In the genomic region with DNA sequence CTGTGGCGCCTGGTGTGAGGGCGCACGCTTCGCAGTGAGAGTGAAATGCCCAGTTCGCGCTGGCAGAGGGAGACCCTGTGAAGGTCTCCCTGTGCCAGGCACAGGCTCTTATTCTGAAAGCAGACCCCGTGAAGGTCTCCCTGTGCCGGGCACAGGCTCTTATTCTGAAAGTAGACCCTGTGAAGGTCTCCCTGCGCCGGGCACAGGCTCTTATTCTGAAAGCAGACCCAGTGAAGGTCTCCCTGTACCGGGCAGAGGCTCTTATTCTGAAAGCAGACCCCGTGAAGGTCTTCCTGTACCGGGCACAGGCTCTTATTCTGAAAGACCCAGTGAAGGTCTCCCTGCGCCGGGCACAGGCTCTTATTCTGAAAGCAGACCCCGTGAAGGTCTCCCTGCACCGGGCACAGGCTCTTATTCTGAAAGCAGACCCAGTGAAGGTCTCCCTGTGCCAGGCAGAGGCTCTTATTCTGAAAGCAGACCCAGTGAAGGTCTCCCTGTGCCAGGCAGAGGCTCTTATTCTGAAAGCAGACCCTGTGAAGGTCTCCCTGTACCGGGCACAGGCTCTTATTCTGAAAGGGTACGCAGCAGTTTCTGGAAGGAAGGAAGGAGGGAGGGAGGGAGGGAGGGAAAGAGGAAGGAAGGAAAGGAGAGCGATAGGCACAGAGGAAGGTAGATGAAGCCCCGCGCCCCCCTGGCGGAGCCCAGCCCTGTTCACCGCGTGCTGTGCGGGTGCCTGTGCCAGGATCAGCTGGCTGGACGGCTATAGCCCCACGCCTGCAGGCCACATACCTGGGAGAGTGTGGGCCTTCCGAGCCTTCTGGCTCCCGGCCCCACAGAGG, we compare ENCODE assay signal across 8 cellular contexts. TPM values are rescaled to one million over a fixed set of nuclear protein-coding genes. Genes with fewer than 3 reads are reported as not detected.
DNase-seq lines count a peak whose midpoint lies in the region; ATAC-seq and TF ChIP-seq lines count a peak whose summit lies in the region.

No MANE protein-coding gene starts in this region.

- H4K20me1 ChIP-seq in BLaER1 treated with 17β-estradiol and CSF1 and Interleukin-3, amounts not matched to agents 10 nM and 100 nM: peaks cover 0 to 11% (median 0%) of the 10 kb centered on the region in 11 experiments; a peak in 2 of 22 replicates
- H4K20me1 ChIP-seq in SK-N-SH (ENCODE audit: insufficient read depth): peaks cover 7% of the 10 kb centered on the region

- peak overlapping the region; percentile 77 to 89 (median 83) for H3K9ac ChIP-seq in BLaER1 treated with 17β-estradiol and CSF1 and Interleukin-3, amounts not matched to agents 10 nM and 100 nM
- peak overlapping the region; percentile 54 for H3K9ac ChIP-seq in SK-N-SH

- peak; percentile 36 for TF ChIP-seq POLR2A in transverse colon (IDR thresholded peaks at IDR 0.05)

- 16% methylated on average over 28 of the region's 30 CpGs for WGBS in SK-N-SH (ENCODE audit: low lambda C conversion rate)
- WGBS in transverse colon (ENCODE audit: low coverage in 1 of 2), 2 donors: 18 to 30% methylated on average over 4 to 29 of the region's 30 CpGs

- H3K36me3 Mint-ChIP-seq in activated naive CD8-positive, alpha-beta T cell treated with anti-CD3 and anti-CD28 coated beads for 36 hours: peaks cover 22% of the 10 kb centered on the region
- H3K36me3 Mint-ChIP-seq in osteocyte (ENCODE audit: unreplicated experiment): peaks cover 10% of the 10 kb centered on the region

- H3K9me3 Mint-ChIP-seq in activated naive CD8-positive, alpha-beta T cell treated with anti-CD3 and anti-CD28 coated beads for 36 hours: no peaks in the 10 kb centered on the region
- H3K9me3 Mint-ChIP-seq in osteocyte (ENCODE audit: unreplicated experiment): no peaks in the 10 kb centered on the region

- peak overlapping the region; percentile 91 to 100 (median 99) for H3K4me2 ChIP-seq in BLaER1 treated with 17β-estradiol and CSF1 and Interleukin-3, amounts not matched to agents 10 nM and 100 nM
- peak overlapping the region; percentile 79 for H3K4me2 ChIP-seq in SK-N-SH

- peak overlapping the region; percentile 64 for H3K27ac Mint-ChIP-seq in activated naive CD8-positive, alpha-beta T cell treated with anti-CD3 and anti-CD28 coated beads for 36 hours
- H3K27ac Mint-ChIP-seq in osteocyte (ENCODE audit: unreplicated experiment): peak overlapping the region; percentile 91

- peaks cover 47 to 74% (median 58%) of the 10 kb centered on the region in 11 experiments for H3K36me3 ChIP-seq in BLaER1 treated with 17β-estradiol and CSF1 and Interleukin-3, amounts not matched to agents 10 nM and 100 nM
- H3K36me3 ChIP-seq in SK-N-SH (replicated peaks in 1 of 2; ENCODE audit: control insufficient read depth in 1 of 2, insufficient read depth in 2 of 2, low read length in 1 of 2) (peaks cover 26 to 44% of the 10 kb centered on the region in 2 experiments), transverse colon (peaks cover 0 to under 1% (median 0%) of the 10 kb centered on the region in 4 donors)

- H3K9me2 ChIP-seq in SK-N-SH: no peaks in the 10 kb centered on the region

- TF ChIP-seq CTCF in SK-N-SH (IDR thresholded peaks at IDR 0.05): no peak
- no peak for TF ChIP-seq CTCF in osteocyte (IDR thresholded peaks at IDR 0.05)
- no peak for TF ChIP-seq CTCF in transverse colon (IDR thresholded peaks at IDR 0.05)

- H3K4me1 ChIP-seq in BLaER1 treated with 17β-estradiol and CSF1 and Interleukin-3, amounts not matched to agents 10 nM and 100 nM: peaks cover 82 to 98% (median 88%) of the 10 kb centered on the region in 10 experiments
- H3K4me1 ChIP-seq in SK-N-SH (ENCODE audit: control insufficient read depth in 1 of 2, insufficient read depth in 2 of 2, low read depth in 1 of 2, low read length in 1 of 2) (peaks cover 8 to 31% of the 10 kb centered on the region in 2 experiments; a peak in 2 of 4 replicates), transverse colon (peaks cover 18 to 63% (median 53%) of the 10 kb centered on the region in 4 donors)

- CTCF ChIA-PET in SK-N-SH (lab: Yijun Ruan, JAX): interaction anchor here (0.8 to 1.6 kb wide), 5 partner anchors 10 to 25 kb away, joined by 3 read pairs; no protein-coding TSS in a partner anchor

- peak overlapping the region; percentile 79 to 99 (median 97) for H3K27ac ChIP-seq in BLaER1 treated with 17β-estradiol and CSF1 and Interleukin-3, amounts not matched to agents 10 nM and 100 nM
- H3K27ac ChIP-seq in SK-N-SH (ENCODE audit: low read depth in 2 of 2, low read length in 1 of 2) (peak overlapping the region; percentile 65 to 92; a peak in 3 of 4 replicates), transverse colon (peak overlapping the region; percentile 91 to 98 (median 94))

- no peaks in the 10 kb centered on the region for H3K27me3 ChIP-seq in BLaER1 treated with 17β-estradiol and CSF1 and Interleukin-3, amounts not matched to agents 10 nM and 100 nM
- H3K27me3 ChIP-seq in SK-N-SH (ENCODE audit: insufficient read depth) (no peaks in the 10 kb centered on the region), transverse colon (no peaks in the 10 kb centered on the region)

- H3K4me1 Mint-ChIP-seq in activated naive CD8-positive, alpha-beta T cell treated with anti-CD3 and anti-CD28 coated beads for 36 hours: peaks cover 36% of the 10 kb centered on the region
- peaks cover 25% of the 10 kb centered on the region for H3K4me1 Mint-ChIP-seq in osteocyte (ENCODE audit: unreplicated experiment)

- peak overlapping the region; percentile 51 to 70 (median 60) for H3K4me3 ChIP-seq in BLaER1 treated with 17β-estradiol and CSF1 and Interleukin-3, amounts not matched to agents 10 nM and 100 nM
- H3K4me3 ChIP-seq in Jurkat, Clone E6-1 (ENCODE audit: low read length): peak overlapping the region; percentile 77
- peak overlapping the region; percentile 53 to 61 for H3K4me3 ChIP-seq in SK-N-SH (ENCODE audit: low read depth in 2 of 2, low read length in 1 of 2)
- H3K4me3 ChIP-seq in transverse colon: peak overlapping the region; percentile 45 to 61 (median 54)

- no peak for TF ChIP-seq RAD21 in SK-N-SH (IDR thresholded peaks at IDR 0.05; ENCODE audit: low read length)

- POLR2A ChIA-PET in SK-N-SH (lab: Yijun Ruan, JAX): no interaction called here

- H3F3A ChIP-seq in SK-N-SH (replicated peaks; ENCODE audit: insufficient read depth): peaks cover 43% of the 10 kb centered on the region

- H3K9me3 ChIP-seq in BLaER1 treated with 17β-estradiol and CSF1 and Interleukin-3, amounts not matched to agents 10 nM and 100 nM (replicated peaks in 1 of 11): no peaks in the 10 kb centered on the region
- H3K9me3 ChIP-seq in SK-N-SH (no peaks in the 10 kb centered on the region), transverse colon (no peaks in the 10 kb centered on the region)

- in situ Hi-C loops in transverse colon (cut with MboI; ENCODE audit: low pct_ligation_motif_present in 1 of 4, low pct_unique_long_range_greater_than_20kb in 1 of 4, low sequenced_read_pairs in 3 of 4): no loop called here

- peak; percentile 92 for DNase-seq in Jurkat, Clone E6-1 (ENCODE audit: low read depth, low spot score)
- DNase-seq in SK-N-SH (peak; percentile 84), Right ventricle myocardium inferior (ENCODE audit: missing footprints) (no peak), osteocyte (ENCODE audit: extremely low spot score, unreplicated experiment) (peak; percentile 89), transverse colon (peak; percentile 76)
- DNase-seq in activated naive CD8-positive, alpha-beta T cell treated with anti-CD3 and anti-CD28 coated beads for 36 hours: peak; percentile 45

- H3K27me3 Mint-ChIP-seq in activated naive CD8-positive, alpha-beta T cell treated with anti-CD3 and anti-CD28 coated beads for 36 hours: no peaks in the 10 kb centered on the region
- H3K27me3 Mint-ChIP-seq in osteocyte (ENCODE audit: unreplicated experiment): no peaks in the 10 kb centered on the region

- H2AFZ ChIP-seq in SK-N-SH (ENCODE audit: low read depth): 0 out of 2 replicates have a peak overlapping the region, but pooled peaks have one; percentile 21

- H3K4me3 Mint-ChIP-seq in activated naive CD8-positive, alpha-beta T cell treated with anti-CD3 and anti-CD28 coated beads for 36 hours: peak overlapping the region; percentile 78
- H3K4me3 Mint-ChIP-seq in osteocyte (ENCODE audit: unreplicated experiment): peak overlapping the region; percentile 80

- intact Hi-C loops in Right ventricle myocardium inferior (cut with DNase I): no loop called here
- intact Hi-C loops in transverse colon (cut with DNase I; ENCODE audit: low total_unique reads): no loop called here

- TF ChIP-seq EP300 in SK-N-SH (IDR thresholded peaks at IDR 0.05; ENCODE audit: borderline replicate concordance in 1 of 2, low read depth in 1 of 2, low read length in 1 of 2): peak in 1 of 2 experiments; percentile 12; a peak in 2 of 4 replicates
- no peak for TF ChIP-seq EP300 in transverse colon (IDR thresholded peaks at IDR 0.05; ENCODE audit: low read depth)

- H3K79me2 ChIP-seq in SK-N-SH (ENCODE audit: insufficient read depth): peaks cover 26% of the 10 kb centered on the region; the same call in 1 of the 2 replicates

- peak; percentile 46 for ATAC-seq in Right ventricle myocardium inferior
- ATAC-seq in HG02610 (IDR thresholded peaks at IDR 0.05; ENCODE audit: unreplicated experiment): no peak

TF ChIP-seq in SK-N-SH, 30 proteins besides CTCF, POLR2A, EP300 and RAD21 (continues in another document):
- TF ChIP-seq NRF1 (IDR thresholded peaks at IDR 0.05; ENCODE audit: low read depth, low read length) (no peak), CHD2 (IDR thresholded peaks at IDR 0.05; ENCODE audit: low read length, partially characterized antibody) (no peak)

RNA-seq across cellular contexts. Expression of a gene that starts 55.3 kb away (rescaled TPM):
- 50.9 TPM for polyA plus RNA-seq in Jurkat, Clone E6-1 (2012; ENCODE audit: insufficient read depth, insufficient read length)
- polyA plus RNA-seq in SK-N-SH (2012; rRNA removed): 171 and 191 TPM in 2 replicates
- 142 and 159 TPM in 2 replicates for polyA plus RNA-seq in SK-N-SH (2012; cell fraction: cytosol; rRNA removed)
- polyA plus RNA-seq in SK-N-SH (2012; cell fraction: nucleus; rRNA removed): 164 and 253 TPM in 2 replicates
- total RNA-seq in activated naive CD8-positive, alpha-beta T cell treated with anti-CD3 and anti-CD28 coated beads for 36 hours: 10 to 100 TPM; 60.3 to 61.1 TPM
- 38.0 TPM for total RNA-seq in Right ventricle myocardium inferior
- total RNA-seq in osteocyte: 75.6 and 78.5 TPM in 2 replicates
- total RNA-seq in transverse colon: 100 to 1,000 TPM in 1 of 4 donors, 10 to 100 TPM in 3; 68.1 to 108 (median 83.6) TPM
